ENCODE assay signal across 10 cellular contexts in the genomic region with DNA sequence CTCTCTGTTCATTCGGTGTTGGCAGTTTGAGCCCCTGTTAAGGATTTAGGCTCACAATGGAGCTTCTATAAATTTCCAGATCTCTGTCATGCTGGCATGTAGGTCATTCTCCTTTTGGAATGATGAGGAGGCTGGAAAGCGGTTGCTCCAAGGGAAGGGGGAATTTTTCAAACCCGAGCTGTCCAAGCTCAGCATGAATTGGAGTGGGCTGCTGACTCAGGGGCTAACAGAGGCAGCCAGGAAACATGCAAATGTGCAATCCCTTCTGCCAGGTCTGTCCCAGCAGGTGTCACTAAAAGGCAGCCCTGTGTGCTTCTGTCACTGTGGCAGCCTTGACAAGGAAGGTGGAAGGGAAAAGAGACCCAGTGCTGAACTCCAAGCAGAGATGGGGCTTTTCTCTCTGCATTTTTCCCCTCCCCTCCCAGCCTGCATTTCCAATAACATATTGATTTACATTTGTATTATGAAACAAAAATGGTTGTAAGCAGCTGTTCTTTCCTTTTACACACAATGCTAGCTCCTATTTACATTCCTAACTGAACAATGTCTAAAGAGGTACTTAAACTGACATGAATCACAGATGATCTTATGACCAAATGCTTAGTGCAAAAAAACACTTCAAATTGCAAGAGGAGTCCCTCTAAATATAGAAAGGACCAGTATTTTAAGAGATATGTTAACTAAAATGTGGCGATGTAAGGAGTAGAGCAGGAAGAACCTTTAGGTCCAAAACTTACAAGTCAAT.
A peak's percentile ranks its signal among the peaks of the same experiment; 100 is the strongest.
DNase-seq lines count a peak whose midpoint lies in the region; ATAC-seq and TF ChIP-seq lines count a peak whose summit lies in the region.
"Had no signal": no experiment of that assay in that cellular context is flagged by ENCODE, and none has a peak within 500 bp of the region (broad histone marks: within the 10 kb centered on the region; RNA-seq: fewer than 3 reads in every experiment).

No MANE protein-coding gene starts in this region.

- peak in 1 of 2 experiments; percentile 38 for TF ChIP-seq CTCF in brain (conservative IDR thresholded peaks at IDR 0.05)

- peaks cover 1% of the 10 kb centered on the region for H3K9me3 ChIP-seq in trophoblast cell (ENCODE audit: insufficient read depth, low read depth, low read length)
- H3K9me3 ChIP-seq: breast epithelium had no signal

- peak overlapping the region; percentile 29 to 86 (median 80) for H3K27ac Mint-ChIP-seq in brain

- H3K4me3 ChIP-seq in trophoblast cell (ENCODE audit: low read depth, low read length) = no peak overlapping the region
- H3K4me3 ChIP-seq: breast epithelium had no signal

- no peaks in the 10 kb centered on the region for H3K27me3 ChIP-seq in trophoblast cell (ENCODE audit: insufficient read depth, low read length)
- H3K27me3 ChIP-seq: breast epithelium had no signal

- no peak overlapping the region for H3K9ac ChIP-seq in trophoblast cell (ENCODE audit: low read length)

- ATAC-seq in HG03442 (IDR thresholded peaks at IDR 0.05; ENCODE audit: unreplicated experiment) = no peak
- ATAC-seq in HG02623 (IDR thresholded peaks at IDR 0.05; ENCODE audit: unreplicated experiment) = no peak

- H3K4ac ChIP-seq in trophoblast cell (ENCODE audit: low read depth, low read length) = no peak overlapping the region

- H3K9me3 Mint-ChIP-seq in brain = peaks cover 4 to 17% (median 7%) of the 10 kb centered on the region in 5 experiments

- H3K27ac ChIP-seq in trophoblast cell (ENCODE audit: low read depth, low read length) = peak overlapping the region; percentile 12
- H3K27ac ChIP-seq: breast epithelium had no signal

- H3K4me3 Mint-ChIP-seq in brain = peak overlapping the region in 4 of 5 experiments; percentile 11 to 38 (median 27)

- H3K23ac ChIP-seq in trophoblast cell (ENCODE audit: low read length) = no peak overlapping the region

- H4K8ac ChIP-seq in trophoblast cell (ENCODE audit: low read depth, low read length) = no peak overlapping the region

- no CpG with 5 or more reads among the region's 4 CpGs for WGBS in trophoblast cell (ENCODE audit: extremely low coverage, insufficient coverage, insufficient read length)

- no peak overlapping the region for H2BK120ac ChIP-seq in trophoblast cell (ENCODE audit: insufficient read depth, low read length, poor library complexity)

- H3K4me1 Mint-ChIP-seq in brain = peaks cover 17% of the 10 kb centered on the region

- H3K14ac ChIP-seq in trophoblast cell (ENCODE audit: low read length) = no peak overlapping the region

- no peak overlapping the region for H4K91ac ChIP-seq in trophoblast cell (ENCODE audit: low read depth, low read length)

- H2AFZ ChIP-seq in trophoblast cell (ENCODE audit: insufficient read depth, low read length, poor library complexity) = no peak overlapping the region

- peak overlapping the region; percentile 27 for H2BK5ac ChIP-seq in trophoblast cell (ENCODE audit: low read depth, low read length, poor library complexity)

- no peaks in the 10 kb centered on the region for H3K36me3 ChIP-seq in trophoblast cell (ENCODE audit: control insufficient read depth in 1 of 2, insufficient read depth in 2 of 2, low read length in 2 of 2)
- H3K36me3 ChIP-seq: breast epithelium had no signal

- H3K79me2 ChIP-seq in trophoblast cell (ENCODE audit: control insufficient read depth, insufficient read depth, low read length, poor library complexity) = peaks cover 1% of the 10 kb centered on the region

- no peaks in the 10 kb centered on the region for H3K36me3 Mint-ChIP-seq in brain

- H3K18ac ChIP-seq in trophoblast cell (ENCODE audit: low read length) = no peak overlapping the region

- H4K12ac ChIP-seq in trophoblast cell (ENCODE audit: low read depth, low read length) = no peak overlapping the region

- no peaks in the 10 kb centered on the region for H3K4me1 ChIP-seq in trophoblast cell (ENCODE audit: control insufficient read depth in 1 of 2, insufficient read depth in 2 of 2, low read length in 2 of 2)
- H3K4me1 ChIP-seq: breast epithelium had no signal

- H2BK12ac ChIP-seq in trophoblast cell (ENCODE audit: low read length) = no peak overlapping the region

- DNase-seq in DMS53 (lab: John Stamatoyannopoulos, UW) = peak; percentile 1
- DNase-seq in DMS53 treated with DMSO at 0.1 percent for 48 hours (lab: John Stamatoyannopoulos, UW; ENCODE audit: unreplicated experiment) = no peak
- DNase-seq in NCI-H1092 (lab: John Stamatoyannopoulos, UW) = peak; percentile 42
- DNase-seq in trophoblast cell = peak; percentile 43 to 55
- DNase-seq in germinal center (ENCODE audit: low spot score) = no peak
- DNase-seq: 8988T had no signal

- H2AK5ac ChIP-seq in trophoblast cell (ENCODE audit: low read length) = no peak overlapping the region

- peaks cover 3% of the 10 kb centered on the region for H3K27me3 Mint-ChIP-seq in brain

- peaks cover 9% of the 10 kb centered on the region for H3K79me1 ChIP-seq in trophoblast cell (ENCODE audit: low read length)

- no peak overlapping the region for H3K4me2 ChIP-seq in trophoblast cell (ENCODE audit: low read length)

Comparison
In these comparisons a context has a peak if more than half of its experiments do, and no peak if none do; other contexts are left out.
1. DNase-seq: peak in DMS53 (single experiment), NCI-H1092 (single experiment) and trophoblast cell (2 of 2); none in DMS53 treated with DMSO at 0.1 percent for 48 hours (single experiment) and germinal center (single experiment).